Comparison of ENCODE assay signal across 1 cellular context in genomic region chr3:168096210-168096795, GRCh38.
TF ChIP-seq lines count a peak whose summit lies in the region.

No MANE protein-coding gene starts in this region.

TF ChIP-seq in K562, 482 proteins besides CTCF, POLR2A, EP300 and RAD21 (continued from another document and continues in another):
- TF ChIP-seq MITF (IDR thresholded peaks at IDR 0.05) (0 out of 2 replicates have a peak, but pooled peaks have one; percentile 5), MAX (CRISPR knock-in tag; IDR thresholded peaks at IDR 0.05) (peak; percentile 100), ZNF449 (CRISPR knock-in tag; IDR thresholded peaks at IDR 0.05) (no peak), TEAD4 (IDR thresholded peaks at IDR 0.05; ENCODE audit: low read length) (0 out of 2 replicates have a peak, but pooled peaks have one; percentile 9), TEAD4 (CRISPR knock-in tag; IDR thresholded peaks at IDR 0.05; ENCODE audit: borderline replicate concordance) (peak; percentile 87; the same call in 1 of the 2 replicates), ZNF644 (tag; IDR thresholded peaks at IDR 0.05; ENCODE audit: low read depth) (no peak), POLR2G (IDR thresholded peaks at IDR 0.05; ENCODE audit: low read depth, low read length) (no peak), IRF9 (tag; IDR thresholded peaks at IDR 0.05) (no peak), GTF2B (IDR thresholded peaks at IDR 0.05; ENCODE audit: extremely low read depth, insufficient read length) (no peak), CBX3 (IDR thresholded peaks at IDR 0.05; ENCODE audit: borderline replicate concordance in 1 of 2, low read length in 2 of 2) (peak in 1 of 2 experiments; percentile 50; a peak in 1 of 3 replicates), FOXM1 (IDR thresholded peaks at IDR 0.05; ENCODE audit: low read depth) (no peak), FOXM1 (CRISPR knock-in tag; IDR thresholded peaks at IDR 0.05; ENCODE audit: low read depth) (peak; percentile 66; the same call in 1 of the 2 replicates), ZBTB2 (IDR thresholded peaks at IDR 0.05) (peak; percentile 28; the same call in 1 of the 2 replicates), SUPT5H (IDR thresholded peaks at IDR 0.05) (peak; percentile 68), ZNF398 (CRISPR knock-in tag; IDR thresholded peaks at IDR 0.05) (no peak), JUN (IDR thresholded peaks at IDR 0.05; ENCODE audit: borderline replicate concordance, low read depth, low read length) (no peak), JUN (CRISPR knock-in tag; IDR thresholded peaks at IDR 0.05; ENCODE audit: borderline replicate concordance) (peak; percentile 5; the same call in 1 of the 2 replicates), FOXP1 (CRISPR knock-in tag; IDR thresholded peaks at IDR 0.05) (peak; percentile 0), ZNF140 (CRISPR knock-in tag; IDR thresholded peaks at IDR 0.05) (no peak), MGA (IDR thresholded peaks at IDR 0.05) (peak; percentile 97), ZNF165 (CRISPR knock-in tag; IDR thresholded peaks at IDR 0.05; ENCODE audit: borderline replicate concordance) (no peak), TCF3 (CRISPR knock-in tag; IDR thresholded peaks at IDR 0.05) (peak; percentile 17; the same call in 1 of the 2 replicates), NFXL1 (CRISPR knock-in tag; IDR thresholded peaks at IDR 0.05) (0 out of 2 replicates have a peak, but pooled peaks have one; percentile 20), ETV6 (IDR thresholded peaks at IDR 0.05; ENCODE audit: borderline replicate concordance in 1 of 2, low read depth in 2 of 2, low read length in 1 of 2) (no peak), ETV6 (CRISPR knock-in tag; IDR thresholded peaks at IDR 0.05; ENCODE audit: borderline replicate concordance) (no peak; the same call in 1 of the 2 replicates), ATF6 (CRISPR knock-in tag; IDR thresholded peaks at IDR 0.05) (peak; percentile 79; the same call in 1 of the 2 replicates), KHSRP (IDR thresholded peaks at IDR 0.05) (no peak), TCFL5 (CRISPR knock-in tag; conservative IDR thresholded peaks at IDR 0.05) (no peak), MXI1 (IDR thresholded peaks at IDR 0.05; ENCODE audit: low read depth, low read length) (peak; percentile 69; the same call in 1 of the 2 replicates), DEAF1 (CRISPR knock-in tag; IDR thresholded peaks at IDR 0.05) (no peak), FOXA3 (CRISPR knock-in tag; conservative IDR thresholded peaks at IDR 0.05 in 1 of 2, IDR thresholded peaks at IDR 0.05 in 1 of 2) (no peak; a peak in 1 of 4 replicates), KLF16 (IDR thresholded peaks at IDR 0.05) (no peak)
